ENCODE assay signal across 8 cellular contexts in genomic region chr3:160402249-160403027, GRCh38. TPM values are rescaled to one million over a fixed set of nuclear protein-coding genes. Genes with fewer than 3 reads are reported as not detected.
DNase-seq lines count a peak whose midpoint lies in the region; ATAC-seq and TF ChIP-seq lines count a peak whose summit lies in the region.

No MANE protein-coding gene starts in this region.

- POLR2A ChIA-PET in A673 (lab: Charles Lee; ENCODE audit: low non-redundant PET), result interaction anchor here (0.7 kb wide), 2 partner anchors 168 to 372 kb away, joined by 10 to 18 read pairs; no protein-coding TSS in a partner anchor

- H3K9me3 Mint-ChIP-seq in activated naive CD8-positive, alpha-beta T cell treated with anti-CD3 and anti-CD28 coated beads, Interleukin-2, amount 50 U/mL, for 24 hours, result no peaks in the 10 kb centered on the region

- H3K4me1 ChIP-seq in A673 (ENCODE audit: insufficient read depth, low read length, poor library complexity, severe bottlenecking), result peaks cover 19% of the 10 kb centered on the region
- H3K4me1 ChIP-seq in HAP-1, result no peaks in the 10 kb centered on the region; the same call in none of the 2 replicates
- peaks cover 37% of the 10 kb centered on the region for H3K4me1 ChIP-seq in lower lobe of right lung
- peaks cover 11 to 13% of the 10 kb centered on the region in 2 donors for H3K4me1 ChIP-seq in thyroid gland

- CTCF ChIA-PET in A673 (lab: Charles Lee), result no interaction called here

- H3K27ac Mint-ChIP-seq in activated naive CD8-positive, alpha-beta T cell treated with anti-CD3 and anti-CD28 coated beads, Interleukin-2, amount 50 U/mL, for 24 hours, result no peak overlapping the region

- peak overlapping the region; percentile 69 for H3K4me3 ChIP-seq in A673 (ENCODE audit: low read depth, low read length, poor library complexity, severe bottlenecking)
- H3K4me3 ChIP-seq in HAP-1, result peak overlapping the region; percentile 91
- H3K4me3 ChIP-seq in lower lobe of right lung, result peak overlapping the region; percentile 81
- no peak overlapping the region for H3K4me3 ChIP-seq in thyroid gland (replicated peaks in 1 of 3)

- intact Hi-C loops in A673 (cut with micrococcal nuclease; ENCODE audit: unreplicated experiment) (no loop called here), lower lobe of right lung (cut with DNase I) (loop anchor here (10.0 kb wide), 1 partner anchor 368 kb away; no protein-coding TSS in a partner anchor), left colon (cut with DNase I, micrococcal nuclease) (no loop called here), thyroid gland (cut with DNase I) (no loop called here)

- WGBS in thyroid gland, 2 donors, result 52 to 58% methylated on average over 11 of the region's 11 CpGs

- H3K9me3 ChIP-seq in A673 (ENCODE audit: low read depth, low read length, poor library complexity, severe bottlenecking) (no peaks in the 10 kb centered on the region), HAP-1 (no peaks in the 10 kb centered on the region), lower lobe of right lung (no peaks in the 10 kb centered on the region), thyroid gland (no peaks in the 10 kb centered on the region)

- in situ Hi-C loops in HAP-1 (cut with MboI; ENCODE audit: low sequenced_read_pairs), result no loop called here

- no peak for ATAC-seq in activated naive CD8-positive, alpha-beta T cell treated with anti-CD3 and anti-CD28 coated beads, Interleukin-2, amount 50 U/mL, for 24 hours
- ATAC-seq in lower lobe of right lung, result no peak
- ATAC-seq in left colon, result no peak

- no TSS peak for BruUV-seq in A673 (replicated peaks; lab: Mats Ljungman, UMichigan)

- H3K27me3 ChIP-seq in A673 (replicated peaks; ENCODE audit: insufficient read depth, low read depth, low read length, poor library complexity), result no peaks in the 10 kb centered on the region
- no peaks in the 10 kb centered on the region for H3K27me3 ChIP-seq in HAP-1 (ENCODE audit: low read depth)
- H3K27me3 ChIP-seq in lower lobe of right lung (ENCODE audit: low read depth), result no peaks in the 10 kb centered on the region
- no peaks in the 10 kb centered on the region for H3K27me3 ChIP-seq in thyroid gland

- TF ChIP-seq CTCF in A673 (conservative IDR thresholded peaks at IDR 0.05; ENCODE audit: low read depth, low read length), result no peak
- TF ChIP-seq CTCF in lower lobe of right lung (IDR thresholded peaks at IDR 0.05), result no peak
- TF ChIP-seq CTCF in thyroid gland (IDR thresholded peaks at IDR 0.05), result no peak

- peaks cover 7% of the 10 kb centered on the region for H3K27me3 Mint-ChIP-seq in activated naive CD8-positive, alpha-beta T cell treated with anti-CD3 and anti-CD28 coated beads, Interleukin-2, amount 50 U/mL, for 24 hours

- no peak for TF ChIP-seq POLR2A in thyroid gland (IDR thresholded peaks at IDR 0.05)

- H3K27ac ChIP-seq in A673 (ENCODE audit: low read depth, low read length, poor library complexity, severe bottlenecking) (peak overlapping the region; percentile 46), lower lobe of right lung (peak overlapping the region; percentile 88), thyroid gland (peak overlapping the region in 1 of 3 donors; percentile 17)

- H3K4me3 Mint-ChIP-seq in activated naive CD8-positive, alpha-beta T cell treated with anti-CD3 and anti-CD28 coated beads, Interleukin-2, amount 50 U/mL, for 24 hours, result peak overlapping the region; percentile 99

- peaks cover 45% of the 10 kb centered on the region for H3K36me3 ChIP-seq in A673 (ENCODE audit: insufficient read depth, low read length, poor library complexity, severe bottlenecking)
- H3K36me3 ChIP-seq in HAP-1 (replicated peaks), result peaks cover 64% of the 10 kb centered on the region
- peaks cover 12% of the 10 kb centered on the region for H3K36me3 ChIP-seq in lower lobe of right lung
- H3K36me3 ChIP-seq in thyroid gland, result no peaks in the 10 kb centered on the region

- H3K36me3 Mint-ChIP-seq in activated naive CD8-positive, alpha-beta T cell treated with anti-CD3 and anti-CD28 coated beads, Interleukin-2, amount 50 U/mL, for 24 hours (ENCODE audit: low read depth), result peaks cover 64% of the 10 kb centered on the region

- DNase-seq in A673 (ENCODE audit: low spot score), result no peak
- no peak for DNase-seq in HAP-1 (ENCODE audit: low spot score in 2 of 2)
- no peak for DNase-seq in activated naive CD8-positive, alpha-beta T cell treated with anti-CD3 and anti-CD28 coated beads, Interleukin-2, amount 50 U/mL, for 24 hours
- DNase-seq in lower lobe of right lung, result no peak
- DNase-seq in left colon, result no peak
- DNase-seq in NK-92 (lab: John Stamatoyannopoulos, UW; ENCODE audit: unreplicated experiment), result no peak
- DNase-seq in thyroid gland, result no peak
- DNase-seq in iPS-NIHi7 (ENCODE audit: extremely low spot score), result no peak

- peaks cover 49% of the 10 kb centered on the region for H3K4me1 Mint-ChIP-seq in activated naive CD8-positive, alpha-beta T cell treated with anti-CD3 and anti-CD28 coated beads, Interleukin-2, amount 50 U/mL, for 24 hours

RNA-seq across cellular contexts. Expression of gene SMC4, which starts 3.0 kb away (rescaled TPM):
- 201 and 209 TPM in 2 replicates for total RNA-seq in A673 (2021)
- 57.6 TPM for total RNA-seq in lower lobe of right lung
- 10 to 100 TPM; 30.9 to 35.5 TPM for total RNA-seq in left colon
- total RNA-seq in thyroid gland, result 10 to 100 TPM; 25.5 to 53.5 (median 40.7) TPM

RNA-seq across cellular contexts. Expression of gene IFT80, which starts 3.4 kb away (rescaled TPM):
- total RNA-seq in A673 (2021), result 20.2 and 25.4 TPM in 2 replicates
- 37.7 TPM for total RNA-seq in lower lobe of right lung
- total RNA-seq in left colon, result 10 to 100 TPM; 11.1 to 15.0 TPM
- 100 to 1,000 TPM in 1 of 4 donors, 10 to 100 TPM in 3; 43.8 to 111 (median 51.0) TPM for total RNA-seq in thyroid gland

RNA-seq across cellular contexts. Expression of gene TRIM59, which starts 47.1 kb away (rescaled TPM):
- 12.8 and 15.3 TPM in 2 replicates for total RNA-seq in A673 (2021)
- total RNA-seq in lower lobe of right lung, result 4.4 TPM
- 1 to 10 TPM; 5.4 to 5.7 TPM for total RNA-seq in left colon
- total RNA-seq in thyroid gland, result 1 to 10 TPM; 3.3 to 5.6 (median 3.8) TPM

Comparison
In these comparisons a context has a peak if more than half of its experiments do, and no peak if none do; other contexts are left out.
1. H3K4me3 ChIP-seq: peak in A673 (single experiment), HAP-1 (single experiment) and lower lobe of right lung (single experiment); none in thyroid gland (0 of 3).